8 cellular contexts compared by ENCODE assay signal in the genomic region with DNA sequence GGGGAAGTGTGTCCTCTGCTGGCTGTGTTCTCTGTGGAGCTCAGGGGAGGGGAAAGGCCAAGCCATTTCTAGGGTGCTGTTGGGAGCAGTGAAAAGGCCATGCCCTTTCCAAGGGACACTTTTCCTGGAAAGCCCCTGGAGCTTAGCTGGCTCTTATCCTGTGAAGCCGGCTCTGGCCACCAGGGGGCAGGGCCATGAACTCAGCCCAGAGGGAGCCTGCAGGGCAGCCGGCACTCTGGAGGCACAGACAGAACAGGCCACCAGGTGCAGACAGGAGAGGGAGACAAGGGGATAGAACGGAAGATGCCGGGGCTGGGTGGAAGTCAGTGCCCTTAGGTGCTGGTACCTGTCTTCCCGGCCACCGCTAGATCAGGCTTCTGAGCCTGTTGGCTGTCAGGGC. TPM values are rescaled to one million over a fixed set of nuclear protein-coding genes. Genes with fewer than 3 reads are reported as not detected.
A peak's percentile ranks its signal among the peaks of the same experiment; 100 is the strongest.
DNase-seq lines count a peak whose midpoint lies in the region; ATAC-seq and TF ChIP-seq lines count a peak whose summit lies in the region.
"Not testable (repeated sequence)": the region's sequence is repeated elsewhere in the genome, so short reads cannot be mapped to it uniquely, and the experiment has no call there.

No MANE protein-coding gene starts in this region.

- H3K27me3 Mint-ChIP-seq in WTC11 (ENCODE audit: low read depth); osteocyte (ENCODE audit: unreplicated experiment): not testable (repeated sequence)

- 0% methylated on average over 2 of the region's 6 CpGs; no CpG with 5 or more reads in 1 of the 2 donors for WGBS in body of pancreas, 2 donors

- H3K27ac Mint-ChIP-seq in WTC11; osteocyte (ENCODE audit: unreplicated experiment): not testable (repeated sequence)

- not testable (repeated sequence) for H3K4me3 Mint-ChIP-seq in WTC11; osteocyte (ENCODE audit: unreplicated experiment)

- H3K4me1 Mint-ChIP-seq in WTC11; osteocyte (ENCODE audit: unreplicated experiment): not testable (repeated sequence)

- POLR2A ChIA-PET in WTC11 (lab: Charles Lee): not testable (repeated sequence)

- H3K27ac ChIP-seq in body of pancreas, right atrium auricular region, tibial artery: not testable (repeated sequence)

- H3K9me3 ChIP-seq in body of pancreas, right atrium auricular region, tibial artery: not testable (repeated sequence)

- TF ChIP-seq CTCF in WTC11 (IDR thresholded peaks at IDR 0.05) (peak; percentile 37; the same call in 1 of the 2 replicates), body of pancreas (IDR thresholded peaks at IDR 0.05) (peak; percentile 13 to 46 (median 37)), right atrium auricular region (IDR thresholded peaks at IDR 0.05) (peak; percentile 27 to 42), osteocyte (IDR thresholded peaks at IDR 0.05) (peak; percentile 47), tibial artery (IDR thresholded peaks at IDR 0.05) (peak; percentile 43 to 51)

- not testable (repeated sequence) for H3K36me3 Mint-ChIP-seq in WTC11; osteocyte (ENCODE audit: unreplicated experiment)

- peak; percentile 58 for ATAC-seq in GM18868 (IDR thresholded peaks at IDR 0.05; ENCODE audit: unreplicated experiment)
- peak; percentile 85 for ATAC-seq in WTC11
- ATAC-seq in body of pancreas: not testable (repeated sequence)

- CTCF ChIA-PET in WTC11 (lab: Charles Lee): not testable (repeated sequence)

- TF ChIP-seq POLR2A in body of pancreas (IDR thresholded peaks at IDR 0.05): not testable (repeated sequence)

- intact Hi-C loops in body of pancreas (cut with DNase I); tibial artery (cut with DNase I; ENCODE audit: low total_unique reads): not testable (repeated sequence)

- not testable (repeated sequence) for H3K27me3 ChIP-seq in body of pancreas, right atrium auricular region, tibial artery

- H3K4me1 ChIP-seq in body of pancreas, right atrium auricular region, tibial artery: not testable (repeated sequence)

- H3K36me3 ChIP-seq in body of pancreas (replicated peaks in 1 of 2; ENCODE audit: insufficient read depth in 1 of 2, low read depth in 2 of 2); right atrium auricular region; tibial artery: not testable (repeated sequence)

- H3K4me3 ChIP-seq in body of pancreas, right atrium auricular region, tibial artery: not testable (repeated sequence)

- DNase-seq in WTC11 (ENCODE audit: low spot score) (peak; percentile 84), activated T-cell treated with anti-CD3 and anti-CD28 coated beads for 48 hours (ENCODE audit: low read depth) (peak; percentile 46), body of pancreas (peak; percentile 73 to 84 (median 81)), right atrium auricular region (ENCODE audit: low spot score) (peak; percentile 52), osteocyte (ENCODE audit: extremely low spot score, unreplicated experiment) (peak; percentile 85), tibial artery (peak; percentile 64 to 70)
- peak; percentile 35 to 59 for DNase-seq in stimulated activated CD4-positive, alpha-beta T cell treated with anti-CD3 and anti-CD28 coated beads, Interleukin-4, amount 100 ng/mL, for 48 hours (ENCODE audit: low read depth in 2 of 2)

- H3K9me3 Mint-ChIP-seq in WTC11; osteocyte (ENCODE audit: unreplicated experiment): not testable (repeated sequence)

RNA-seq across cellular contexts. Expression of a gene that starts 5.6 kb away (rescaled TPM):
- 6.2 to 8.7 TPM (median 8.2 TPM) in 3 replicates for total RNA-seq in WTC11 (2021)
- total RNA-seq in body of pancreas: 1 to 10 TPM; 2.0 to 3.1 TPM
- 1 to 10 TPM in 1 of 2 donors, under 1 TPM in 1; 0.43 to 1.2 TPM for total RNA-seq in right atrium auricular region
- 1.7 and 3.4 TPM in 2 replicates for total RNA-seq in osteocyte

RNA-seq across cellular contexts. Expression of a gene that starts 15.1 kb away (rescaled TPM):
- total RNA-seq in WTC11 (2021) (0.23 to 0.50 TPM (median 0.50 TPM) in 3 replicates), body of pancreas (1 to 10 TPM; 6.2 to 6.6 TPM), right atrium auricular region (1 to 10 TPM; 2.3 to 2.6 TPM), osteocyte (4.9 and 5.4 TPM in 2 replicates)
